In the genomic region with DNA sequence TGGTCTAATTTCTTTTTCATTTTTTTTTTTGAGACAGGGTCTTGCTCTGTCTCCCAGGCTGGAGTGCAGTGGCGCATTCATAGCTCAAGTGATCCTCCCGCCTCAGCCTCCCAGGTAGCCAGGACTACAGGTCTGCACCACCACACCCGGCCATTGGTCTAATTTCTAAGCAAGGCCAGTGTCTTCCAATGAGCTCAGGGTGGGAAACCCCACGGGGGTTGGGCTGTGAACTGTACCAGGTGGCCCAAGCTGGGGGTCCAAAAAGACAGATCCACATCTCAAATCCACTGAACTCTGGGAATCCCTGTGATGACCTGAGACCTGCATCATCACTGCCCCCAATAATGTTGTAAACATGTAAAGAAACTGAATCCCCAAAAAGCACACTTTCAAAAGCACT, we compare ENCODE assay signal across 21 cellular contexts.
A peak's percentile ranks its signal among the peaks of the same experiment; 100 is the strongest.
DNase-seq lines count a peak whose midpoint lies in the region; ATAC-seq, FAIRE-seq and TF ChIP-seq lines count a peak whose summit lies in the region.
"Had no signal": no experiment of that assay in that cellular context is flagged by ENCODE, and none has a peak within 500 bp of the region (broad histone marks: within the 10 kb centered on the region; RNA-seq: fewer than 3 reads in every experiment).

No MANE protein-coding gene starts in this region.

- H4K8ac ChIP-seq in trophoblast cell (ENCODE audit: low read depth, low read length), result no peak overlapping the region

- H3K4me3 Mint-ChIP-seq in dendritic cell treated with granulocyte-macrophage colony-stimulating factor and Interleukin-4, amounts not matched to agents 40 ng/mL and 50 ng/mL, for 4 days, result no peak overlapping the region
- H3K4me3 Mint-ChIP-seq: CD4-positive, alpha-beta memory T cell; GM23338; HFFc6 had no signal

- no peak overlapping the region for H3K23ac ChIP-seq in trophoblast cell (ENCODE audit: low read length)

- no peak overlapping the region for H2BK120ac ChIP-seq in trophoblast cell (ENCODE audit: insufficient read depth, low read length, poor library complexity)

- H3K79me1 ChIP-seq in trophoblast cell (ENCODE audit: low read length), result peaks cover 29% of the 10 kb centered on the region

- H3K9me3 Mint-ChIP-seq in dendritic cell treated with granulocyte-macrophage colony-stimulating factor and Interleukin-4, amounts not matched to agents 40 ng/mL and 50 ng/mL, for 4 days, result no peaks in the 10 kb centered on the region
- H3K9me3 Mint-ChIP-seq: GM23338, HFFc6 had no signal

- H3K4me3 ChIP-seq in RWPE2 (ENCODE audit: severe bottlenecking) (no peak overlapping the region), trophoblast cell (ENCODE audit: low read depth, low read length) (no peak overlapping the region), gastrocnemius medialis (no peak overlapping the region)
- H3K4me3 ChIP-seq: GM12878, GM23338 had no signal

- FAIRE-seq in H54 (lab: Jason Lieb, UNC), result no peak
- FAIRE-seq: A204.1, GM12878, GM19239 had no signal

- no peaks in the 10 kb centered on the region for H3K27me3 Mint-ChIP-seq in dendritic cell treated with granulocyte-macrophage colony-stimulating factor and Interleukin-4, amounts not matched to agents 40 ng/mL and 50 ng/mL, for 4 days

- peaks cover 68% of the 10 kb centered on the region for H3K4me1 ChIP-seq in RWPE2 (ENCODE audit: insufficient read depth, poor library complexity, severe bottlenecking)
- H3K4me1 ChIP-seq in trophoblast cell (ENCODE audit: control insufficient read depth in 1 of 2, insufficient read depth in 2 of 2, low read length in 2 of 2), result peaks cover 31 to 47% of the 10 kb centered on the region in 2 experiments
- H3K4me1 ChIP-seq in gastrocnemius medialis, result peaks cover 78 to 96% of the 10 kb centered on the region in 2 donors

- no peak overlapping the region for H4K91ac ChIP-seq in trophoblast cell (ENCODE audit: low read depth, low read length)

- H3K27ac Mint-ChIP-seq in dendritic cell treated with granulocyte-macrophage colony-stimulating factor and Interleukin-4, amounts not matched to agents 40 ng/mL and 50 ng/mL, for 4 days, result peak overlapping the region; percentile 28
- H3K27ac Mint-ChIP-seq: CD4-positive, alpha-beta memory T cell; GM23338 had no signal

- DNase-seq in RWPE2 (ENCODE audit: low spot score), result no peak
- DNase-seq in trophoblast cell, result no peak
- no peak for DNase-seq in gastrocnemius medialis
- no peak for DNase-seq in ACHN
- DNase-seq in H54 (ENCODE audit: insufficient read length, low spot score), result no peak
- DNase-seq: AML-193; CD4-positive, alpha-beta memory T cell; DND-41; EL; H7; HFFc6 had no signal

- peaks cover 40% of the 10 kb centered on the region for H3K36me3 Mint-ChIP-seq in dendritic cell treated with granulocyte-macrophage colony-stimulating factor and Interleukin-4, amounts not matched to agents 40 ng/mL and 50 ng/mL, for 4 days (ENCODE audit: low read depth)

- H3K79me2 ChIP-seq in trophoblast cell (ENCODE audit: control insufficient read depth, insufficient read depth, low read length, poor library complexity), result peaks cover 6% of the 10 kb centered on the region

- no peak overlapping the region for H4K12ac ChIP-seq in trophoblast cell (ENCODE audit: low read depth, low read length)

- H3K27me3 ChIP-seq in RWPE2 (ENCODE audit: insufficient read depth, poor library complexity, severe bottlenecking) (no peaks in the 10 kb centered on the region), trophoblast cell (ENCODE audit: insufficient read depth, low read length) (no peaks in the 10 kb centered on the region), gastrocnemius medialis (no peaks in the 10 kb centered on the region)

- no peak overlapping the region for H2AFZ ChIP-seq in trophoblast cell (ENCODE audit: insufficient read depth, low read length, poor library complexity)
- H2AFZ ChIP-seq: GM23338 had no signal

- no peak overlapping the region for H3K14ac ChIP-seq in trophoblast cell (ENCODE audit: low read length)

- no peak overlapping the region for H2AK5ac ChIP-seq in trophoblast cell (ENCODE audit: low read length)

- TF ChIP-seq CTCF in RWPE2 (IDR thresholded peaks at IDR 0.05; ENCODE audit: poor library complexity, severe bottlenecking) (no peak), gastrocnemius medialis (IDR thresholded peaks at IDR 0.05 in 4 of 5, conservative IDR thresholded peaks at IDR 0.05 in 1 of 5) (no peak)

- no peak overlapping the region for H3K4me2 ChIP-seq in trophoblast cell (ENCODE audit: low read length)
- H3K4me2 ChIP-seq: GM23338 had no signal

- H2BK12ac ChIP-seq in trophoblast cell (ENCODE audit: low read length), result no peak overlapping the region

- no peak overlapping the region for H2BK5ac ChIP-seq in trophoblast cell (ENCODE audit: low read depth, low read length, poor library complexity)

- intact Hi-C loops in dendritic cell treated with granulocyte-macrophage colony-stimulating factor and Interleukin-4, amounts not matched to agents 40 ng/mL and 50 ng/mL, for 4 days (cut with micrococcal nuclease), result no loop called here
- intact Hi-C loops in gastrocnemius medialis (cut with DNase I; ENCODE audit: low total_unique reads), result no loop called here

- ATAC-seq in RWPE2 (ENCODE audit: low read depth) (no peak), gastrocnemius medialis (no peak), GM21381 (IDR thresholded peaks at IDR 0.05; ENCODE audit: unreplicated experiment) (no peak), GM18861 (IDR thresholded peaks at IDR 0.05; ENCODE audit: unreplicated experiment) (no peak)
- ATAC-seq: GM12878, GM23338, HCT116 had no signal

- H3K36me3 ChIP-seq in RWPE2 (ENCODE audit: low read depth) (peaks cover 46% of the 10 kb centered on the region), trophoblast cell (ENCODE audit: control insufficient read depth in 1 of 2, insufficient read depth in 2 of 2, low read length in 2 of 2) (no peaks in the 10 kb centered on the region), gastrocnemius medialis (no peaks in the 10 kb centered on the region)

- H3K9me3 ChIP-seq in RWPE2 (ENCODE audit: severe bottlenecking) (no peaks in the 10 kb centered on the region), trophoblast cell (ENCODE audit: insufficient read depth, low read depth, low read length) (no peaks in the 10 kb centered on the region), gastrocnemius medialis (no peaks in the 10 kb centered on the region)

- H3K4ac ChIP-seq in trophoblast cell (ENCODE audit: low read depth, low read length), result peak overlapping the region; percentile 53

- H3K18ac ChIP-seq in trophoblast cell (ENCODE audit: low read length), result no peak overlapping the region

- H3K27ac ChIP-seq in RWPE2 (ENCODE audit: poor library complexity, severe bottlenecking) (peak overlapping the region; percentile 76), trophoblast cell (ENCODE audit: low read depth, low read length) (no peak overlapping the region), gastrocnemius medialis (peak overlapping the region; percentile 84 to 90 (median 87))
- H3K27ac ChIP-seq: C4-2B, HL-60 had no signal

- peaks cover 58% of the 10 kb centered on the region for H3K4me1 Mint-ChIP-seq in dendritic cell treated with granulocyte-macrophage colony-stimulating factor and Interleukin-4, amounts not matched to agents 40 ng/mL and 50 ng/mL, for 4 days (ENCODE audit: low read depth)
- H3K4me1 Mint-ChIP-seq: CD4-positive, alpha-beta memory T cell had no signal

- in situ Hi-C loops in gastrocnemius medialis (cut with MboI; ENCODE audit: low sequenced_read_pairs in 4 of 4), result no loop called here
- in situ Hi-C loops in ACHN (cut with HindIII; ENCODE audit: low pct_ligation_motif_present, low pct_unique_long_range_greater_than_20kb, low sequenced_read_pairs), result no loop called here

- no CpG with 5 or more reads among the region's 4 CpGs for WGBS in trophoblast cell (ENCODE audit: extremely low coverage, insufficient coverage, insufficient read length)

- no peak overlapping the region for H3K9ac ChIP-seq in trophoblast cell (ENCODE audit: low read length)

- TF ChIP-seq POLR2A in gastrocnemius medialis (IDR thresholded peaks at IDR 0.05), result no peak
- TF ChIP-seq POLR2A in H54 (IDR thresholded peaks at IDR 0.05; ENCODE audit: low read depth, low read length), result no peak
